Comparison of ENCODE assay signal across 1 cellular context in the genomic region with DNA sequence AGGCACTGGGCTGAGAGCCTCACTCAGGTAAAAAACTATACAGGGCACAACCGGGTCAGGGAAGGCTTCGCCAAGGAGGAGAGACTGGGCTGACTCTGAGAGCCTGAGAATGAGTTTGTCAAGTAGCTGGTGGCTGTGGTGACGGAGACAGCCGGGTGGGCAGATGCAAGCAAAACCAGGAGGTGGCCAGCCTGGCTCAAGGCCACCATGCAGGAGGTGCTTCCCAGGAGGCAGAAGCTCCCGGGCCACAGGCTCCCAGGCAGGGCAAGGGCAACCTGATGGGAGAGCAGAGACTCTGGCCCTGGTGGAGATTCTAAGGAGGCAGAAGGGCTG.
TF ChIP-seq lines count a peak whose summit lies in the region.

No MANE protein-coding gene starts in this region.

TF ChIP-seq in HepG2, 621 proteins besides CTCF, POLR2A, EP300 and RAD21 (continued from another document):
- TF ChIP-seq, protein P1, sequence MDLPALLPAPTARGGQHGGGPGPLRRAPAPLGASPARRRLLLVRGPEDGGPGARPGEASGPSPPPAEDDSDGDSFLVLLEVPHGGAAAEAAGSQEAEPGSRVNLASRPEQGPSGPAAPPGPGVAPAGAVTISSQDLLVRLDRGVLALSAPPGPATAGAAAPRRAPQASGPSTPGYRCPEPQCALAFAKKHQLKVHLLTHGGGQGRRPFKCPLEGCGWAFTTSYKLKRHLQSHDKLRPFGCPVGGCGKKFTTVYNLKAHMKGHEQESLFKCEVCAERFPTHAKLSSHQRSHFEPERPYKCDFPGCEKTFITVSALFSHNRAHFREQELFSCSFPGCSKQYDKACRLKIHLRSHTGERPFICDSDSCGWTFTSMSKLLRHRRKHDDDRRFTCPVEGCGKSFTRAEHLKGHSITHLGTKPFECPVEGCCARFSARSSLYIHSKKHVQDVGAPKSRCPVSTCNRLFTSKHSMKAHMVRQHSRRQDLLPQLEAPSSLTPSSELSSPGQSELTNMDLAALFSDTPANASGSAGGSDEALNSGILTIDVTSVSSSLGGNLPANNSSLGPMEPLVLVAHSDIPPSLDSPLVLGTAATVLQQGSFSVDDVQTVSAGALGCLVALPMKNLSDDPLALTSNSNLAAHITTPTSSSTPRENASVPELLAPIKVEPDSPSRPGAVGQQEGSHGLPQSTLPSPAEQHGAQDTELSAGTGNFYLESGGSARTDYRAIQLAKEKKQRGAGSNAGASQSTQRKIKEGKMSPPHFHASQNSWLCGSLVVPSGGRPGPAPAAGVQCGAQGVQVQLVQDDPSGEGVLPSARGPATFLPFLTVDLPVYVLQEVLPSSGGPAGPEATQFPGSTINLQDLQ (CRISPR knock-in tag; IDR thresholded peaks at IDR 0.05) = no peak
- TF ChIP-seq ZNF850 (CRISPR knock-in tag; conservative IDR thresholded peaks at IDR 0.05) (no peak), ZNF709 (CRISPR knock-in tag; IDR thresholded peaks at IDR 0.05) (peak; percentile 34; the same call in 1 of the 2 replicates), ZNF430 (CRISPR knock-in tag; IDR thresholded peaks at IDR 0.05) (0 out of 2 replicates have a peak, but pooled peaks have one; percentile 4), GTF2F1 (IDR thresholded peaks at IDR 0.05; ENCODE audit: low read length) (no peak), PRDM4 (CRISPR knock-in tag; IDR thresholded peaks at IDR 0.05; ENCODE audit: borderline replicate concordance) (0 out of 2 replicates have a peak, but pooled peaks have one; percentile 23), NR2F2 (IDR thresholded peaks at IDR 0.05; ENCODE audit: borderline replicate concordance, low read depth) (no peak), ZNF629 (CRISPR knock-in tag; conservative IDR thresholded peaks at IDR 0.05) (0 out of 2 replicates have a peak, but pooled peaks have one; percentile 7), ATRX (CRISPR knock-in tag; IDR thresholded peaks at IDR 0.05; ENCODE audit: borderline replicate concordance) (no peak), ZNF761 (CRISPR knock-in tag; conservative IDR thresholded peaks at IDR 0.05) (no peak), BRD4 (CRISPR knock-in tag; IDR thresholded peaks at IDR 0.05) (no peak), ZNF558 (CRISPR knock-in tag; IDR thresholded peaks at IDR 0.05; ENCODE audit: borderline replicate concordance) (0 out of 2 replicates have a peak, but pooled peaks have one; percentile 44), SMAD3 (CRISPR knock-in tag; IDR thresholded peaks at IDR 0.05) (no peak), SIN3B (IDR thresholded peaks at IDR 0.05; ENCODE audit: low read length) (no peak), SIX1 (CRISPR knock-in tag; IDR thresholded peaks at IDR 0.05; ENCODE audit: borderline replicate concordance) (no peak), RXRB (CRISPR knock-in tag; IDR thresholded peaks at IDR 0.05; ENCODE audit: borderline replicate concordance) (no peak), ZNF781 (CRISPR knock-in tag; IDR thresholded peaks at IDR 0.05; ENCODE audit: borderline replicate concordance, not compliant biosample characterization) (no peak)
- TF ChIP-seq, protein P2, sequence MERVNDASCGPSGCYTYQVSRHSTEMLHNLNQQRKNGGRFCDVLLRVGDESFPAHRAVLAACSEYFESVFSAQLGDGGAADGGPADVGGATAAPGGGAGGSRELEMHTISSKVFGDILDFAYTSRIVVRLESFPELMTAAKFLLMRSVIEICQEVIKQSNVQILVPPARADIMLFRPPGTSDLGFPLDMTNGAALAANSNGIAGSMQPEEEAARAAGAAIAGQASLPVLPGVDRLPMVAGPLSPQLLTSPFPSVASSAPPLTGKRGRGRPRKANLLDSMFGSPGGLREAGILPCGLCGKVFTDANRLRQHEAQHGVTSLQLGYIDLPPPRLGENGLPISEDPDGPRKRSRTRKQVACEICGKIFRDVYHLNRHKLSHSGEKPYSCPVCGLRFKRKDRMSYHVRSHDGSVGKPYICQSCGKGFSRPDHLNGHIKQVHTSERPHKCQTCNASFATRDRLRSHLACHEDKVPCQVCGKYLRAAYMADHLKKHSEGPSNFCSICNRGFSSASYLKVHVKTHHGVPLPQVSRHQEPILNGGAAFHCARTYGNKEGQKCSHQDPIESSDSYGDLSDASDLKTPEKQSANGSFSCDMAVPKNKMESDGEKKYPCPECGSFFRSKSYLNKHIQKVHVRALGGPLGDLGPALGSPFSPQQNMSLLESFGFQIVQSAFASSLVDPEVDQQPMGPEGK (CRISPR knock-in tag; IDR thresholded peaks at IDR 0.05) = no peak
- TF ChIP-seq, protein P3, sequence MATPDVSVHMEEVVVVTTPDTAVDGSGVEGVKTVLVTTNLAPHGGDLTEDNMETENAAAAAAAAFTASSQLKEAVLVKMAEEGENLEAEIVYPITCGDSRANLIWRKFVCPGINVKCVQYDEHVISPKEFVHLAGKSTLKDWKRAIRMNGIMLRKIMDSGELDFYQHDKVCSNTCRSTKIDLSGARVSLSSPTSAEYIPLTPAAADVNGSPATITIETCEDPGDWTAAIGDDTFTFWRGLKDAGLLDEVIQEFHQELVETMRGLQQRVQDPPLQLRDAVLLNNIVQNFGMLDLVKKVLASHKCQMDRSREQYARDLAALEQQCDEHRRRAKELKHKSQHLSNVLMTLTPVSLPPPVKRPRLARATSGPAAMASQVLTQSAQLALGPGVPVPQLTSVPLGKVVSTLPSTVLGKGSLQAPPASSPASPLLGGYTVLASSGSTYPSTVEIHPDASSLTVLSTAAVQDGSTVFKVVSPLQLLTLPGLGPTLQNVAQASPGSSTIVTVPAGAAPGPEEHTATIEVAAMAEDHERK (CRISPR knock-in tag; IDR thresholded peaks at IDR 0.05; ENCODE audit: low read depth) = no peak
- TF ChIP-seq, protein P4, sequence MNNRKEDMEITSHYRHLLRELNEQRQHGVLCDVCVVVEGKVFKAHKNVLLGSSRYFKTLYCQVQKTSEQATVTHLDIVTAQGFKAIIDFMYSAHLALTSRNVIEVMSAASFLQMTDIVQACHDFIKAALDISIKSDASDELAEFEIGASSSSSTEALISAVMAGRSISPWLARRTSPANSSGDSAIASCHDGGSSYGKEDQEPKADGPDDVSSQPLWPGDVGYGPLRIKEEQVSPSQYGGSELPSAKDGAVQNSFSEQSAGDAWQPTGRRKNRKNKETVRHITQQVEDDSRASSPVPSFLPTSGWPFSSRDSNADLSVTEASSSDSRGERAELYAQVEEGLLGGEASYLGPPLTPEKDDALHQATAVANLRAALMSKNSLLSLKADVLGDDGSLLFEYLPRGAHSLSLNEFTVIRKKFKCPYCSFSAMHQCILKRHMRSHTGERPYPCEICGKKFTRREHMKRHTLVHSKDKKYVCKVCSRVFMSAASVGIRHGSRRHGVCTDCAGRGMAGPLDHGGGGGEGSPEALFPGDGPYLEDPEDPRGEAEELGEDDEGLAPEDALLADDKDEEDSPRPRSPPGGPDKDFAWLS (CRISPR knock-in tag; IDR thresholded peaks at IDR 0.05; ENCODE audit: borderline replicate concordance) = no peak
- TF ChIP-seq, protein P5, sequence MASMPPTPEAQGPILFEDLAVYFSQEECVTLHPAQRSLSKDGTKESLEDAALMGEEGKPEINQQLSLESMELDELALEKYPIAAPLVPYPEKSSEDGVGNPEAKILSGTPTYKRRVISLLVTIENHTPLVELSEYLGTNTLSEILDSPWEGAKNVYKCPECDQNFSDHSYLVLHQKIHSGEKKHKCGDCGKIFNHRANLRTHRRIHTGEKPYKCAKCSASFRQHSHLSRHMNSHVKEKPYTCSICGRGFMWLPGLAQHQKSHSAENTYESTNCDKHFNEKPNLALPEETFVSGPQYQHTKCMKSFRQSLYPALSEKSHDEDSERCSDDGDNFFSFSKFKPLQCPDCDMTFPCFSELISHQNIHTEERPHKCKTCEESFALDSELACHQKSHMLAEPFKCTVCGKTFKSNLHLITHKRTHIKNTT (CRISPR knock-in tag; IDR thresholded peaks at IDR 0.05) = 0 out of 2 replicates have a peak, but pooled peaks have one; percentile 53
